24 cellular contexts compared by ENCODE assay signal in the genomic region with DNA sequence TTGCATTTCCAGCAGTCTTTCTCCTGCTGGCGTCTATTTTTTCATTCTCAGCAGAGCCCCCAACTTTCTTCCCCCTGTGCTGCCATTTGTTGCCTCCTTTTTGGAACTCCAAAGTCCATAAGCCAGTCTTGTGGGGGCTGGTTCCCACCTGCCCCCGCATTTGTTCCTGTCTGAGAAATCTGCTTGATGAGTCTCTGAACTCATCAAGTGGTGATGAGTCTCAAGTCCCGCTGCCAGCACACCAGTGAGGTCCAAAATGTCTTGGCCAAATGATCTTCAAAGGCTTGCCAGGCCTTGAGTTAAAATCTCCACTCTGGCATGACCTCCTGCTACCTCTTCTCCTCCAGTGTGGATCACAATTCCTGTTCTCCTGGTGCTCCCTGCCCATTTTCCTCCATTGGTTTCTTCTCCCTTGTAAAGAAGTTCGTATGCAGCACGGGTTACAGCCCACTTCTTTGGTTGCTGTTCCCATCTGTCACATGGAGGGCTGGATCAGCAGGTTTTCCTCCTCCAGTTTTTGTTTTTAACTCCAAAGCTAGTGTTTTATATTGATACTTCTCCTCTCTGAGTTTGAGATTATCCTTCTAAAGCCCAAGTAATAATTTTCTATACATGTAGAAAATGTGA.
"Had no signal": no experiment of that assay in that cellular context is flagged by ENCODE, and none has a peak within 500 bp of the region (broad histone marks: within the 10 kb centered on the region; RNA-seq: fewer than 3 reads in every experiment).

No MANE protein-coding gene starts in this region.

- H3K36me3 ChIP-seq: esophagus squamous epithelium, left lung, lower lobe of right lung, neutrophil, ovary, prostate gland, sigmoid colon, upper lobe of left lung, vagina had no signal

- H3K4me3 ChIP-seq: esophagus squamous epithelium, left lung, lower lobe of right lung, mucosa of descending colon, ovary, prostate gland, sigmoid colon, upper lobe of left lung, vagina had no signal

- ATAC-seq: activated naive CD8-positive, alpha-beta T cell treated with anti-CD3 and anti-CD28 coated beads, Interleukin-2, amount 50 U/mL, for 24 hours; activated T-cell treated with anti-CD3 and anti-CD28 coated beads, Interleukin-2, amount 50 U/mL, for 4 hours; left lung; lower lobe of right lung; mucosa of descending colon; stimulated activated effector memory CD8-positive, alpha-beta T cell treated with anti-CD3 and anti-CD28 coated beads, Interleukin-12 subunit alpha, Interleukin-12 subunit beta, amount 100 ng/mL, for 72 hours; WTC11 had no signal

- DNase-seq: activated CD4-positive, alpha-beta memory T cell treated with anti-CD3 and anti-CD28 coated beads, Interleukin-2, amount 10 ng/mL, durations not matched to agents 7 days and 5 days; activated CD4-positive, alpha-beta T cell treated with anti-CD3 and anti-CD28 coated beads for 1 hour; activated CD4-positive, alpha-beta T cell treated with anti-CD3 and anti-CD28 coated beads, Interleukin-2, amount 10 ng/mL, durations not matched to agents 7 days and 5 days; activated naive CD8-positive, alpha-beta T cell treated with anti-CD3 and anti-CD28 coated beads, Interleukin-2, amount 50 U/mL, for 24 hours; activated T-cell treated with anti-CD3 and anti-CD28 coated beads, Interleukin-2, amount 50 U/mL, for 4 hours; caudate nucleus; effector CD4-positive, alpha-beta T cell; esophagus squamous epithelium; foreskin melanocyte; left lung; lower lobe of right lung; mesenchymal stem cell; mucosa of descending colon; ovary; sigmoid colon; small intestine; stimulated activated CD4-positive, alpha-beta T cell treated with anti-CD3 and anti-CD28 coated beads, Interleukin-4, amount 100 ng/mL, for 24 hours; T-helper 2 cell; upper lobe of left lung had no signal

- H3K4me1 ChIP-seq: left lung, prostate gland, sigmoid colon, vagina had no signal

- H3K9me3 ChIP-seq: esophagus squamous epithelium, left lung, lower lobe of right lung, mucosa of descending colon, neutrophil, ovary, prostate gland, sigmoid colon, upper lobe of left lung, vagina had no signal

- H3K27me3 ChIP-seq: esophagus squamous epithelium, left lung, neutrophil, ovary, sigmoid colon, upper lobe of left lung, vagina had no signal

- H3K27ac ChIP-seq: left lung, lower lobe of right lung, neutrophil, ovary, prostate gland, sigmoid colon, upper lobe of left lung, vagina had no signal
